Comparison of ENCODE assay signal across 1 cellular context in genomic region chr15:28105793-28106192, GRCh38.
TF ChIP-seq lines count a peak whose summit lies in the region.

No MANE protein-coding gene starts in this region.

TF ChIP-seq in IMR-90, 13 proteins besides CTCF, POLR2A, EP300 and RAD21 (continued from another document):
- TF ChIP-seq ELK1 (IDR thresholded peaks at IDR 0.05; ENCODE audit: borderline replicate concordance, low read depth, low read length) (no peak), MXI1 (IDR thresholded peaks at IDR 0.05; ENCODE audit: borderline replicate concordance, low read depth, low read length) (no peak), MAFK (IDR thresholded peaks at IDR 0.05; ENCODE audit: low read depth, low read length) (no peak), CHD1 (IDR thresholded peaks at IDR 0.05; ENCODE audit: low read depth, low read length) (no peak), RCOR1 (IDR thresholded peaks at IDR 0.05; ENCODE audit: insufficient replicate concordance, low read length) (no peak), BHLHE40 (IDR thresholded peaks at IDR 0.05; ENCODE audit: low read depth, low read length) (no peak), MAZ (IDR thresholded peaks at IDR 0.05; ENCODE audit: borderline replicate concordance, low read depth, low read length) (no peak), FOS (IDR thresholded peaks at IDR 0.05; ENCODE audit: low read depth, low read length) (no peak)
